ENCODE assay signal across 8 cellular contexts in genomic region chr4:173257732-173258717, GRCh38.
DNase-seq lines count a peak whose midpoint lies in the region; ATAC-seq, FAIRE-seq and TF ChIP-seq lines count a peak whose summit lies in the region.

No MANE protein-coding gene starts in this region.

- no peak overlapping the region for H3K27ac ChIP-seq in body of pancreas

- no peak overlapping the region for H3K4me3 Mint-ChIP-seq in immature natural killer cell

- TF ChIP-seq CTCF in body of pancreas (IDR thresholded peaks at IDR 0.05): peak; percentile 17 to 78 (median 72)

- no peaks in the 10 kb centered on the region for H3K27me3 Mint-ChIP-seq in immature natural killer cell (ENCODE audit: low read depth in 3 of 3)

- no peaks in the 10 kb centered on the region for H3K27me3 ChIP-seq in body of pancreas

- DNase-seq in SIG-M5 treated with dmso at 0.1 percent for 504 hours (lab: John Stamatoyannopoulos, UW; ENCODE audit: unreplicated experiment) (peak; percentile 49), SIG-M5 (lab: John Stamatoyannopoulos, UW) (no peak), NCI-H1092 (lab: John Stamatoyannopoulos, UW) (peak; percentile 18), body of pancreas (peak; percentile 56 to 65 (median 62)), immature natural killer cell (peak; percentile 25 to 40 (median 31))
- DNase-seq in stimulated activated CD4-positive, alpha-beta T cell treated with anti-CD3 and anti-CD28 coated beads, Interleukin-1b, Interleukin-23, amount 100 ng/mL, for 4 hours (ENCODE audit: low read depth in 2 of 2): peak; percentile 22 to 26

- H3K4me1 ChIP-seq in body of pancreas: peaks cover 2% of the 10 kb centered on the region

- FAIRE-seq in TTC549 (lab: Jason Lieb, UNC): peak; percentile 87

- WGBS in body of pancreas, 2 donors: 26 to 43% methylated on average over 4 of the region's 4 CpGs

- H3K36me3 Mint-ChIP-seq in immature natural killer cell: peaks cover 0 to 4% (median 0%) of the 10 kb centered on the region in 3 donors

- no peaks in the 10 kb centered on the region for H3K9me3 Mint-ChIP-seq in immature natural killer cell

- peaks cover 0 to 2% of the 10 kb centered on the region in 2 donors for H3K4me1 Mint-ChIP-seq in immature natural killer cell

- H3K4me3 ChIP-seq in body of pancreas: no peak overlapping the region

- H3K36me3 ChIP-seq in body of pancreas (replicated peaks in 1 of 2; ENCODE audit: insufficient read depth in 1 of 2, low read depth in 2 of 2): no peaks in the 10 kb centered on the region

- no peak overlapping the region for H3K27ac Mint-ChIP-seq in immature natural killer cell

- intact Hi-C loops in body of pancreas (cut with DNase I): loop anchor here (5.0 kb wide), 1 partner anchor 231 kb away; no protein-coding TSS in a partner anchor

- no peaks in the 10 kb centered on the region for H3K9me3 ChIP-seq in body of pancreas

- ATAC-seq in HG02588 (IDR thresholded peaks at IDR 0.05; ENCODE audit: unreplicated experiment) (peak; percentile 91), body of pancreas (peak; percentile 78)

- TF ChIP-seq POLR2A in body of pancreas (IDR thresholded peaks at IDR 0.05): no peak
